Comparison of ENCODE assay signal across 8 cellular contexts in the genomic region with DNA sequence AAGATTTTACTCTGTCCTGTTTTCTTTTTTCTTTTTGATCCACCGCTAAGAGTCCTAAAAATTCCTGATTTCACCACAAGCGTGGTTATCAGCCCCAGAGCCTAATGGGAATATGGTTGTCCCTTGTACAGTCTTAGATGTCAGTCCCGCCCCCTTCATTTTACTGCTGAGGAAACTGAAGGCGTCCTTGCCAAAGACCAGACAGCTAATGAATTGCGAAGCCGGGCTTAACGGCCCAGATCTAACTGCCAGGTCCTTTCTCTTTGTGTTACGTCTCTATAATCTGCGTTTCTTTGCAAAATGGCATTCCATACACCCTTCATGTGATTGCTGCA. TPM values are rescaled to one million over a fixed set of nuclear protein-coding genes. Genes with fewer than 3 reads are reported as not detected.
DNase-seq lines count a peak whose midpoint lies in the region; ATAC-seq and TF ChIP-seq lines count a peak whose summit lies in the region.

No MANE protein-coding gene starts in this region.

- H3K9me2 ChIP-seq in SU-DHL-6 (replicated peaks; ENCODE audit: insufficient read depth, low read length): no peaks in the 10 kb centered on the region

- H3K27ac Mint-ChIP-seq in CD8-positive, alpha-beta memory T cell: peak overlapping the region; percentile 94 to 99 (median 98)
- peak overlapping the region; percentile 99 for H3K27ac Mint-ChIP-seq in mesothelial cell of epicardium

- DNase-seq in CD8-positive, alpha-beta memory T cell: no peak
- DNase-seq in mesothelial cell of epicardium (ENCODE audit: low spot score in 2 of 2, unreplicated experiment in 2 of 2): no peak
- no peak for DNase-seq in NCI-H1417 (lab: John Stamatoyannopoulos, UW)
- no peak for DNase-seq in activated CD4-positive, CD25-positive, alpha-beta regulatory T cell (lab: John Stamatoyannopoulos, UW)

- H3K4me1 ChIP-seq in CD8-positive, alpha-beta memory T cell (ENCODE audit: insufficient read depth, low read length): peaks cover 33% of the 10 kb centered on the region
- H3K4me1 ChIP-seq in endocrine pancreas (ENCODE audit: control insufficient read depth, insufficient read depth, low read length): peaks cover 19% of the 10 kb centered on the region

- POLR2A ChIA-PET in CD8-positive, alpha-beta memory T cell (lab: Charles Lee): interaction anchor here (1.6 kb wide), 1 partner anchor 569 kb away, joined by 4 read pairs; a partner anchor contains a TSS

- peaks cover 43% of the 10 kb centered on the region for H3K79me2 ChIP-seq in SU-DHL-6 (ENCODE audit: insufficient read depth, low read length)

- H3K27me3 ChIP-seq in CD8-positive, alpha-beta memory T cell (ENCODE audit: insufficient read depth, low read length, poor library complexity, severe bottlenecking): no peaks in the 10 kb centered on the region
- no peaks in the 10 kb centered on the region for H3K27me3 ChIP-seq in SU-DHL-6 (ENCODE audit: low read length)
- H3K27me3 ChIP-seq in endocrine pancreas (ENCODE audit: control insufficient read depth, insufficient read depth, low read length): no peaks in the 10 kb centered on the region

- H3K27ac ChIP-seq in CD8-positive, alpha-beta memory T cell (ENCODE audit: low read depth, low read length): peak overlapping the region; percentile 84
- peak overlapping the region; percentile 55; the same call in 1 of the 2 replicates for H3K27ac ChIP-seq in SU-DHL-6 (ENCODE audit: low read depth, low read length)

- peaks cover 5% of the 10 kb centered on the region; the same call in 1 of the 2 replicates for H4K20me1 ChIP-seq in SU-DHL-6 (ENCODE audit: low read depth, low read length)

- H3K4me2 ChIP-seq in SU-DHL-6 (ENCODE audit: low read depth, low read length, poor library complexity, severe bottlenecking): peak overlapping the region; percentile 77

- no peaks in the 10 kb centered on the region for H3K27me3 Mint-ChIP-seq in CD8-positive, alpha-beta memory T cell
- H3K27me3 Mint-ChIP-seq in mesothelial cell of epicardium (ENCODE audit: low read depth): no peaks in the 10 kb centered on the region

- ATAC-seq in GM19023 (IDR thresholded peaks at IDR 0.05; ENCODE audit: unreplicated experiment) (peak; percentile 18), HG03135 (IDR thresholded peaks at IDR 0.05; ENCODE audit: unreplicated experiment) (peak; percentile 20)

- CTCF ChIA-PET in CD8-positive, alpha-beta memory T cell (lab: Charles Lee): interaction anchor here (1.5 to 1.9 kb wide), 4 partner anchors 75 to 470 kb away, joined by 4 to 8 read pairs (median 6); a partner anchor contains a TSS

- H3K9ac ChIP-seq in SU-DHL-6 (ENCODE audit: low read length): peak overlapping the region; percentile 80
- peak overlapping the region; percentile 35 for H3K9ac ChIP-seq in endocrine pancreas (ENCODE audit: control insufficient read depth, insufficient read depth, low read length)

- H3F3A ChIP-seq in SU-DHL-6 (ENCODE audit: insufficient read depth): no peaks in the 10 kb centered on the region

- peaks cover 13% of the 10 kb centered on the region for H3K36me3 ChIP-seq in CD8-positive, alpha-beta memory T cell (ENCODE audit: insufficient read depth, low read length)
- H3K36me3 ChIP-seq in SU-DHL-6 (ENCODE audit: low read length) (peaks cover 30% of the 10 kb centered on the region), endocrine pancreas (ENCODE audit: control insufficient read depth, insufficient read depth, low read length) (no peaks in the 10 kb centered on the region)

- H3K4me3 Mint-ChIP-seq in CD8-positive, alpha-beta memory T cell: peak overlapping the region; percentile 96 to 100 (median 100)
- H3K4me3 Mint-ChIP-seq in mesothelial cell of epicardium: peak overlapping the region; percentile 100

- H3K4me3 ChIP-seq in CD8-positive, alpha-beta memory T cell (ENCODE audit: low read length): peak overlapping the region; percentile 96
- H3K4me3 ChIP-seq in SU-DHL-6 (ENCODE audit: insufficient read depth, low read length, poor library complexity, severe bottlenecking): peak overlapping the region; percentile 96
- H3K4me3 ChIP-seq in endocrine pancreas (ENCODE audit: control insufficient read depth, insufficient read depth, low read length): peak overlapping the region; percentile 96

- no peaks in the 10 kb centered on the region for H3K9me3 ChIP-seq in CD8-positive, alpha-beta memory T cell (ENCODE audit: low read length)
- H3K9me3 ChIP-seq in SU-DHL-6 (ENCODE audit: insufficient read depth, low read length): no peaks in the 10 kb centered on the region
- no peaks in the 10 kb centered on the region for H3K9me3 ChIP-seq in endocrine pancreas (ENCODE audit: control insufficient read depth, low read length)

- H3K36me3 Mint-ChIP-seq in CD8-positive, alpha-beta memory T cell: peaks cover 0 to 52% (median 4%) of the 10 kb centered on the region in 3 donors
- peaks cover 17% of the 10 kb centered on the region for H3K36me3 Mint-ChIP-seq in mesothelial cell of epicardium

- H3K4me1 Mint-ChIP-seq in CD8-positive, alpha-beta memory T cell: peaks cover 36 to 49% (median 48%) of the 10 kb centered on the region in 3 donors
- peaks cover 25% of the 10 kb centered on the region for H3K4me1 Mint-ChIP-seq in mesothelial cell of epicardium

- TF ChIP-seq CTCF in SU-DHL-6 (IDR thresholded peaks at IDR 0.05; ENCODE audit: insufficient read depth, low read length, poor library complexity, severe bottlenecking) (no peak), mesothelial cell of epicardium (IDR thresholded peaks at IDR 0.05; ENCODE audit: unreplicated experiment) (no peak)

- H2AFZ ChIP-seq in SU-DHL-6 (ENCODE audit: low read depth, low read length, severe bottlenecking): peak overlapping the region; percentile 90

- no peaks in the 10 kb centered on the region for H3K9me3 Mint-ChIP-seq in CD8-positive, alpha-beta memory T cell
- H3K9me3 Mint-ChIP-seq in mesothelial cell of epicardium: no peaks in the 10 kb centered on the region

RNA-seq across cellular contexts. Expression of a gene that starts 0.5 kb away (rescaled TPM):
- 100 to 1,000 TPM; 167 TPM for total RNA-seq in CD8-positive, alpha-beta memory T cell
- polyA plus RNA-seq in CD8-positive, alpha-beta memory T cell: 52.2 TPM
- total RNA-seq in mesothelial cell of epicardium: 76.9 to 88.5 TPM (median 86.7 TPM) in 3 replicates

RNA-seq across cellular contexts. Expression of a gene that starts 0.6 kb away (rescaled TPM):
- total RNA-seq in CD8-positive, alpha-beta memory T cell: 10 to 100 TPM; 33.2 to 33.9 TPM
- 9.1 TPM for polyA plus RNA-seq in CD8-positive, alpha-beta memory T cell
- 34.3 to 37.3 TPM (median 37.3 TPM) in 3 replicates for total RNA-seq in mesothelial cell of epicardium
